8 cellular contexts compared by ENCODE assay signal in genomic region chr17:21252875-21253645, GRCh38. TPM values are rescaled to one million over a fixed set of nuclear protein-coding genes. Genes with fewer than 3 reads are reported as not detected.
DNase-seq lines count a peak whose midpoint lies in the region; ATAC-seq and TF ChIP-seq lines count a peak whose summit lies in the region.

Gene NATD1 (minus strand): TSS chr17:21253410. CDS start chr17:21253264, 146 bp downstream.

- POLR2A ChIA-PET in PC-3 (lab: Charles Lee; ENCODE audit: unreplicated experiment), result no interaction called here

- H3K27me3 ChIP-seq in BE2C (no peaks in the 10 kb centered on the region), PC-3 (ENCODE audit: low read length) (no peaks in the 10 kb centered on the region), muscle layer of colon (ENCODE audit: control insufficient read depth in 1 of 2, insufficient read depth in 2 of 2, low read length in 2 of 2) (no peaks in the 10 kb centered on the region)

- no peaks in the 10 kb centered on the region for H3K4me1 ChIP-seq in BE2C
- H3K4me1 ChIP-seq in PC-3 (ENCODE audit: insufficient read depth, low read length), result peaks cover 8% of the 10 kb centered on the region
- H3K4me1 ChIP-seq in muscle layer of colon (ENCODE audit: insufficient read depth, low read length), result peaks cover 21% of the 10 kb centered on the region

- TF ChIP-seq CTCF in BE2C (IDR thresholded peaks at IDR 0.05; ENCODE audit: low read depth, low read length) (no peak), PC-3 (conservative IDR thresholded peaks at IDR 0.05; ENCODE audit: low read depth, low read length) (no peak)

- H3K9ac ChIP-seq in PC-3 (ENCODE audit: low read length), result no peak within 1 kb of the TSS
- peak within 1 kb of the TSS; percentile 50 for H3K9ac ChIP-seq in muscle layer of colon (ENCODE audit: low read length)

- peak; percentile 67 for DNase-seq in BE2C
- DNase-seq in PC-3, result peak; percentile 75
- peak; percentile 76 for DNase-seq in activated T-cell treated with anti-CD3 and anti-CD28 coated beads, Interleukin-2, amount 50 U/mL, for 1 hour
- peak; percentile 80 for DNase-seq in stimulated activated CD8-positive, alpha-beta memory T cell treated with anti-CD3 and anti-CD28 coated beads, Interleukin-4, amount 100 ng/mL, for 48 hours

- peak within 1 kb of the TSS; percentile 51 for H3K4me3 ChIP-seq in BE2C (ENCODE audit: low read depth, low read length)
- H3K4me3 ChIP-seq in PC-3 (ENCODE audit: low read length), result peak within 1 kb of the TSS; percentile 66
- peak within 1 kb of the TSS; percentile 64 to 71 for H3K4me3 ChIP-seq in muscle layer of colon (ENCODE audit: low read depth in 1 of 2, low read length in 2 of 2)

- intact Hi-C loops in PC-3 (cut with micrococcal nuclease), result loop anchor here (5.0 kb wide), 1 partner anchor 41 kb away; the partner anchor contains the start of gene TMEM11

- no TSS peak for BruUV-seq in PC-3 (replicated peaks; lab: Mats Ljungman, UMichigan)

- peak within 1 kb of the TSS; percentile 74 for H2AFZ ChIP-seq in PC-3 (ENCODE audit: low read length)

- ATAC-seq in GM19328 (IDR thresholded peaks at IDR 0.05; ENCODE audit: unreplicated experiment), result peak; percentile 59
- ATAC-seq in HG03520 (IDR thresholded peaks at IDR 0.05; ENCODE audit: unreplicated experiment), result peak; percentile 53
- peak; percentile 66 for ATAC-seq in PC-3
- ATAC-seq in esophagus mucosa, result peak; percentile 75

- H3K79me2 ChIP-seq in PC-3 (ENCODE audit: low read length), result no peaks in the 10 kb centered on the region

- H3K9me2 ChIP-seq in PC-3 (replicated peaks; ENCODE audit: low read length), result no peaks in the 10 kb centered on the region

- H4K20me1 ChIP-seq in PC-3 (ENCODE audit: low read length), result no peaks in the 10 kb centered on the region

- H3K9me3 ChIP-seq in BE2C (no peaks in the 10 kb centered on the region), PC-3 (ENCODE audit: low read length) (no peaks in the 10 kb centered on the region), muscle layer of colon (ENCODE audit: low read length) (no peaks in the 10 kb centered on the region)

- H3F3A ChIP-seq in PC-3 (ENCODE audit: low read length, unreplicated experiment), result no peaks in the 10 kb centered on the region

- H3K27ac ChIP-seq in PC-3 (ENCODE audit: low read length) (no peak within 1 kb of the TSS), muscle layer of colon (ENCODE audit: low read depth, low read length) (peak within 1 kb of the TSS; percentile 89)

- H3K36me3 ChIP-seq in BE2C, result no peaks in the 10 kb centered on the region
- H3K36me3 ChIP-seq in PC-3 (ENCODE audit: low read depth, low read length), result no peaks in the 10 kb centered on the region
- H3K36me3 ChIP-seq in muscle layer of colon (ENCODE audit: insufficient read depth, low read length), result no peaks in the 10 kb centered on the region

- CTCF ChIA-PET in PC-3 (lab: Charles Lee), result no interaction called here

- peak within 1 kb of the TSS; percentile 89 for H3K4me2 ChIP-seq in PC-3 (ENCODE audit: low read length)

RNA-seq across cellular contexts. Expression of gene NATD1, which starts in this region (rescaled TPM):
- 0.59 TPM for polyA plus RNA-seq in BE2C (2012; ENCODE audit: insufficient read depth, insufficient read length, low read depth)
- total RNA-seq in PC-3 (2014; rRNA removed), result 0.69 and 0.73 TPM in 2 replicates
- total RNA-seq in esophagus mucosa, result 2.1 TPM

Comparison
In these comparisons a context has a peak if more than half of its experiments do, and no peak if none do; other contexts are left out.
1. Peak in DNase-seq, ATAC-seq, H3K4me3 ChIP-seq and H3K4me2 ChIP-seq in PC-3; RNA of the gene not detected or under 1 TPM.